In the genomic region with DNA sequence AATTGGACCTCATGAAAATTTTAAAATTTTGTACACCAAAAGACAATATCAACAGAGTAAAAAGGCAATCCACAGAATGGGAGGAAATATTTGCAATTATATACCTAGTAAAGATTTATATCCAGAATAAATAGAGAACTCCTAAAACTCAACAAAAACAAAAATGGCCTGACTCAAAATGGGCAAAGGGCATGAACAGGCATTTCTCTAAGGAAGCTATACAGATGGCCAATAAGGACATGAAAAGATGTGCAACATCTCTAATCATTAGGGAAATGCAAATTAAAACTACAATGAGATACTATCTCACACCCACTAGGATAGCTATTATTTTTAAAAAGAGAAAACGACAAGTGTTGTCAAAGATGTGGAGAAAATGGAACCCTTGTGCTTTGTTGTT, we compare ENCODE assay signal across 24 cellular contexts. TPM values are rescaled to one million over a fixed set of nuclear protein-coding genes. Genes with fewer than 3 reads are reported as not detected.
"Had no signal": no experiment of that assay in that cellular context is flagged by ENCODE, and none has a peak within 500 bp of the region (broad histone marks: within the 10 kb centered on the region; RNA-seq: fewer than 3 reads in every experiment).

No MANE protein-coding gene starts in this region.

- DNase-seq: IMR-90, KBM-7, MG63, NCI-H1092, NCI-H1105 treated with DMSO at 0.1 percent for 48 hours, NCI-H1417 treated with DMSO at 0.1 percent for 48 hours, NCI-H146, NCI-H1694 treated with DMSO at 0.1 percent for 48 hours, NCI-H1930, NCI-H2081 treated with DMSO at 0.1 percent for 48 hours, NCI-H2171, NCI-H226, NCI-H446, NCI-H510A, NCI-H524 treated with DMSO at 0.1 percent for 48 hours, NCI-H69, NCI-H774, PC-3, SHP77, SK-N-SH, T-helper 1 cell had no signal

- ATAC-seq: Panc1, PC-3 had no signal

RNA-seq across cellular contexts. Expression of a gene that starts 10.9 kb away (rescaled TPM):
- total RNA-seq: HT-29, IMR-90, PC-3, SK-MEL-5 had no signal
- polyA plus RNA-seq: IMR-90, SK-N-SH had no signal

RNA-seq across cellular contexts. Expression of a gene that starts 34.8 kb away (rescaled TPM):
- total RNA-seq: IMR-90 had no signal
